ENCODE assay signal across 8 cellular contexts in the genomic region with DNA sequence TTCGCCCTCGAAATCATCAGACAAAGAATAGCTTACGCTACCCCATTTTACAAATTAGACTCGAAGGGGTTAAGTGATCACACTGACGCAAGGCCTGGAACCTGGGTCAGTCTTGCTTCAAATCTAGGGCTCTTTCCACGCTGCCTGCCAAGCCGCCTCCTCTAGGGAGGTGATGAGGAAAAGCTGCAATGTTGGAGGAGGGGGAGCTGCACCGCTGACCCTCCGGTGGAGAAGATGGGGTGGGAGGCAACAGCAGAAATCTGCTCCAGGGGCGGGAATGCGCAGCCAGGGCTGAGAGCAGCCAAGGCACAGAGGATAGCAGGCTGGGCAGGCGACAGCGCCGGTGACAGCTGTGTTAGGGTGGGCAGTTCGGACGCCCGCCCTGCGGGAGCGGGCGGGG.
DNase-seq lines count a peak whose midpoint lies in the region; ATAC-seq lines count a peak whose summit lies in the region.

No MANE protein-coding gene starts in this region.

- H3K4me1 ChIP-seq in iPS-20b (ENCODE audit: insufficient read depth, low read length) = no peaks in the 10 kb centered on the region

- DNase-seq in activated naive CD8-positive, alpha-beta T cell treated with anti-CD3 and anti-CD28 coated beads, Interleukin-2, amount 50 U/mL, for 24 hours = no peak
- DNase-seq in stimulated activated naive CD8-positive, alpha-beta T cell treated with anti-CD3 and anti-CD28 coated beads, Interleukin-15, amount 100 ng/mL, for 72 hours = no peak
- DNase-seq in SW480 (ENCODE audit: low spot score) = no peak
- DNase-seq in NCI-H2029 (lab: John Stamatoyannopoulos, UW) = no peak

- peaks cover 39% of the 10 kb centered on the region for H3K36me3 ChIP-seq in iPS-20b (ENCODE audit: insufficient read depth, low read depth, low read length)

- H3K9me3 Mint-ChIP-seq in activated naive CD8-positive, alpha-beta T cell treated with anti-CD3 and anti-CD28 coated beads, Interleukin-2, amount 50 U/mL, for 24 hours = no peaks in the 10 kb centered on the region
- no peaks in the 10 kb centered on the region for H3K9me3 Mint-ChIP-seq in stimulated activated naive CD8-positive, alpha-beta T cell treated with anti-CD3 and anti-CD28 coated beads, Interleukin-15, amount 100 ng/mL, for 72 hours

- H3K4me3 ChIP-seq in iPS-20b (ENCODE audit: low read length) = peak overlapping the region; percentile 88

- H3K27ac Mint-ChIP-seq in activated naive CD8-positive, alpha-beta T cell treated with anti-CD3 and anti-CD28 coated beads, Interleukin-2, amount 50 U/mL, for 24 hours = peak overlapping the region; percentile 99
- H3K27ac Mint-ChIP-seq in stimulated activated naive CD8-positive, alpha-beta T cell treated with anti-CD3 and anti-CD28 coated beads, Interleukin-15, amount 100 ng/mL, for 72 hours = peak overlapping the region; percentile 99 to 100

- peaks cover 33% of the 10 kb centered on the region for H3K4me1 Mint-ChIP-seq in activated naive CD8-positive, alpha-beta T cell treated with anti-CD3 and anti-CD28 coated beads, Interleukin-2, amount 50 U/mL, for 24 hours
- peaks cover 56% of the 10 kb centered on the region for H3K4me1 Mint-ChIP-seq in stimulated activated naive CD8-positive, alpha-beta T cell treated with anti-CD3 and anti-CD28 coated beads, Interleukin-15, amount 100 ng/mL, for 72 hours

- no peaks in the 10 kb centered on the region for H3K27me3 ChIP-seq in iPS-20b (ENCODE audit: insufficient read depth, low read length)

- H3K9me3 ChIP-seq in iPS-20b (ENCODE audit: insufficient read depth, low read depth, low read length) = no peaks in the 10 kb centered on the region

- H3K36me3 Mint-ChIP-seq in activated naive CD8-positive, alpha-beta T cell treated with anti-CD3 and anti-CD28 coated beads, Interleukin-2, amount 50 U/mL, for 24 hours (ENCODE audit: low read depth) = peaks cover 14% of the 10 kb centered on the region

- peak; percentile 0 for ATAC-seq in HG03354 (IDR thresholded peaks at IDR 0.05; ENCODE audit: poor library complexity, severe bottlenecking, unreplicated experiment)
- no peak for ATAC-seq in activated naive CD8-positive, alpha-beta T cell treated with anti-CD3 and anti-CD28 coated beads, Interleukin-2, amount 50 U/mL, for 24 hours
- no peak for ATAC-seq in stimulated activated naive CD8-positive, alpha-beta T cell treated with anti-CD3 and anti-CD28 coated beads, Interleukin-15, amount 100 ng/mL, for 72 hours
- no peak for ATAC-seq in GM21528 (IDR thresholded peaks at IDR 0.05; ENCODE audit: low FRiP score, unreplicated experiment)
- ATAC-seq in GM18873 (IDR thresholded peaks at IDR 0.05; ENCODE audit: low FRiP score, unreplicated experiment) = no peak

- H3K4me3 Mint-ChIP-seq in activated naive CD8-positive, alpha-beta T cell treated with anti-CD3 and anti-CD28 coated beads, Interleukin-2, amount 50 U/mL, for 24 hours = peak overlapping the region; percentile 96
- H3K4me3 Mint-ChIP-seq in stimulated activated naive CD8-positive, alpha-beta T cell treated with anti-CD3 and anti-CD28 coated beads, Interleukin-15, amount 100 ng/mL, for 72 hours = peak overlapping the region; percentile 92 to 100

- no peaks in the 10 kb centered on the region for H3K27me3 Mint-ChIP-seq in activated naive CD8-positive, alpha-beta T cell treated with anti-CD3 and anti-CD28 coated beads, Interleukin-2, amount 50 U/mL, for 24 hours
- H3K27me3 Mint-ChIP-seq in stimulated activated naive CD8-positive, alpha-beta T cell treated with anti-CD3 and anti-CD28 coated beads, Interleukin-15, amount 100 ng/mL, for 72 hours = no peaks in the 10 kb centered on the region

- no peak overlapping the region for H3K27ac ChIP-seq in iPS-20b (ENCODE audit: low read length)

- peak overlapping the region; percentile 87 for H3K9ac ChIP-seq in iPS-20b (ENCODE audit: low read depth, low read length)
